Comparison of ENCODE assay signal across 10 cellular contexts in genomic region chr9:105114318-105114717, GRCh38.
DNase-seq lines count a peak whose midpoint lies in the region; ATAC-seq and TF ChIP-seq lines count a peak whose summit lies in the region.
"Had no signal": no experiment of that assay in that cellular context is flagged by ENCODE, and none has a peak within 500 bp of the region (broad histone marks: within the 10 kb centered on the region; RNA-seq: fewer than 3 reads in every experiment).

No MANE protein-coding gene starts in this region.

- no peak for TF ChIP-seq POLR2A in sigmoid colon (IDR thresholded peaks at IDR 0.05)

- peaks cover 26% of the 10 kb centered on the region for H3K4me1 Mint-ChIP-seq in activated CD4-positive, alpha-beta T cell treated with anti-CD3 and anti-CD28 coated beads, Interleukin-2, amount 10 ng/mL, durations not matched to agents 7 days and 5 days
- peaks cover 13% of the 10 kb centered on the region for H3K4me1 Mint-ChIP-seq in progenitor cell of endocrine pancreas (ENCODE audit: low read depth)

- CTCF ChIA-PET in activated CD4-positive, alpha-beta T cell treated with anti-CD3 and anti-CD28 coated beads, Interleukin-2, amount 10 ng/mL, durations not matched to agents 7 days and 5 days (lab: Charles Lee) = interaction anchor here (1.1 kb wide), 1 partner anchor 14 kb away, joined by 5 read pairs; no protein-coding TSS in a partner anchor

- peak; percentile 21 for DNase-seq in activated CD4-positive, alpha-beta T cell treated with anti-CD3 and anti-CD28 coated beads, Interleukin-2, amount 10 ng/mL, durations not matched to agents 7 days and 5 days
- no peak for DNase-seq in activated CD4-positive, alpha-beta T cell treated with anti-CD3 and anti-CD28 coated beads, Interleukin-2, amount 50 U/mL, for 1 hour
- peak; percentile 14 for DNase-seq in MV-4-11 (lab: John Stamatoyannopoulos, UW)
- DNase-seq in progenitor cell of endocrine pancreas (ENCODE audit: low spot score, unreplicated experiment) = no peak
- no peak for DNase-seq in GM19238 (ENCODE audit: insufficient read length, low spot score)
- no peak for DNase-seq in sigmoid colon
- DNase-seq: mucosa of descending colon had no signal

- H3K9me3 Mint-ChIP-seq in activated CD4-positive, alpha-beta T cell treated with anti-CD3 and anti-CD28 coated beads, Interleukin-2, amount 10 ng/mL, durations not matched to agents 7 days and 5 days = peaks cover 3% of the 10 kb centered on the region
- H3K9me3 Mint-ChIP-seq in progenitor cell of endocrine pancreas (ENCODE audit: low read depth) = no peaks in the 10 kb centered on the region

- peak overlapping the region; percentile 38 for H3K27ac Mint-ChIP-seq in activated CD4-positive, alpha-beta T cell treated with anti-CD3 and anti-CD28 coated beads, Interleukin-2, amount 10 ng/mL, durations not matched to agents 7 days and 5 days
- H3K27ac Mint-ChIP-seq in progenitor cell of endocrine pancreas = peak overlapping the region; percentile 31

- TF ChIP-seq EP300 in sigmoid colon (IDR thresholded peaks at IDR 0.05) = no peak

- peaks cover 4% of the 10 kb centered on the region for H3K27me3 Mint-ChIP-seq in activated CD4-positive, alpha-beta T cell treated with anti-CD3 and anti-CD28 coated beads, Interleukin-2, amount 10 ng/mL, durations not matched to agents 7 days and 5 days
- no peaks in the 10 kb centered on the region for H3K27me3 Mint-ChIP-seq in progenitor cell of endocrine pancreas

- H3K27me3 ChIP-seq in sigmoid colon = no peaks in the 10 kb centered on the region

- no peak overlapping the region for H3K4me3 ChIP-seq in sigmoid colon
- H3K4me3 ChIP-seq: mucosa of descending colon had no signal

- POLR2A ChIA-PET in activated CD4-positive, alpha-beta T cell treated with anti-CD3 and anti-CD28 coated beads, Interleukin-2, amount 10 ng/mL, durations not matched to agents 7 days and 5 days (lab: Charles Lee) = interaction anchor here (0.9 kb wide), 1 partner anchor 15 kb away, joined by 3 read pairs; no protein-coding TSS in a partner anchor

- no peak for TF ChIP-seq CTCF in progenitor cell of endocrine pancreas (IDR thresholded peaks at IDR 0.05; ENCODE audit: unreplicated experiment)
- no peak for TF ChIP-seq CTCF in sigmoid colon (IDR thresholded peaks at IDR 0.05)

- H3K4me3 Mint-ChIP-seq in activated CD4-positive, alpha-beta T cell treated with anti-CD3 and anti-CD28 coated beads, Interleukin-2, amount 10 ng/mL, durations not matched to agents 7 days and 5 days = no peak overlapping the region
- no peak overlapping the region for H3K4me3 Mint-ChIP-seq in progenitor cell of endocrine pancreas (ENCODE audit: low read depth)

- no peaks in the 10 kb centered on the region for H3K9me3 ChIP-seq in sigmoid colon
- H3K9me3 ChIP-seq: mucosa of descending colon had no signal

- ATAC-seq in HG02623 (IDR thresholded peaks at IDR 0.05; ENCODE audit: unreplicated experiment) = peak; percentile 37
- ATAC-seq in GM21786 (IDR thresholded peaks at IDR 0.05; ENCODE audit: unreplicated experiment) = no peak
- ATAC-seq: esophagus mucosa, mucosa of descending colon had no signal

- no peak overlapping the region for H3K27ac ChIP-seq in sigmoid colon

- intact Hi-C loops in sigmoid colon (cut with DNase I) = no loop called here

- H3K36me3 ChIP-seq in sigmoid colon = no peaks in the 10 kb centered on the region

- WGBS in sigmoid colon, 2 donors = 73 to 90% methylated on average over 5 of the region's 5 CpGs

- H3K36me3 Mint-ChIP-seq in activated CD4-positive, alpha-beta T cell treated with anti-CD3 and anti-CD28 coated beads, Interleukin-2, amount 10 ng/mL, durations not matched to agents 7 days and 5 days (ENCODE audit: low read depth) = no peaks in the 10 kb centered on the region
- H3K36me3 Mint-ChIP-seq in progenitor cell of endocrine pancreas (ENCODE audit: insufficient read depth) = no peaks in the 10 kb centered on the region

- peaks cover 0 to 39% (median 33%) of the 10 kb centered on the region in 4 donors for H3K4me1 ChIP-seq in sigmoid colon

Comparison
In these comparisons a context has a peak if more than half of its experiments do, and no peak if none do; other contexts are left out.
1. DNase-seq: peak in activated CD4-positive, alpha-beta T cell treated with anti-CD3 and anti-CD28 coated beads, Interleukin-2, amount 10 ng/mL, durations not matched to agents 7 days and 5 days (single experiment) and MV-4-11 (single experiment); none in activated CD4-positive, alpha-beta T cell treated with anti-CD3 and anti-CD28 coated beads, Interleukin-2, amount 50 U/mL, for 1 hour (single experiment), progenitor cell of endocrine pancreas (single experiment), GM19238 (single experiment) and sigmoid colon (single experiment).